Comparison of ENCODE assay signal across 1 cellular context in the genomic region with DNA sequence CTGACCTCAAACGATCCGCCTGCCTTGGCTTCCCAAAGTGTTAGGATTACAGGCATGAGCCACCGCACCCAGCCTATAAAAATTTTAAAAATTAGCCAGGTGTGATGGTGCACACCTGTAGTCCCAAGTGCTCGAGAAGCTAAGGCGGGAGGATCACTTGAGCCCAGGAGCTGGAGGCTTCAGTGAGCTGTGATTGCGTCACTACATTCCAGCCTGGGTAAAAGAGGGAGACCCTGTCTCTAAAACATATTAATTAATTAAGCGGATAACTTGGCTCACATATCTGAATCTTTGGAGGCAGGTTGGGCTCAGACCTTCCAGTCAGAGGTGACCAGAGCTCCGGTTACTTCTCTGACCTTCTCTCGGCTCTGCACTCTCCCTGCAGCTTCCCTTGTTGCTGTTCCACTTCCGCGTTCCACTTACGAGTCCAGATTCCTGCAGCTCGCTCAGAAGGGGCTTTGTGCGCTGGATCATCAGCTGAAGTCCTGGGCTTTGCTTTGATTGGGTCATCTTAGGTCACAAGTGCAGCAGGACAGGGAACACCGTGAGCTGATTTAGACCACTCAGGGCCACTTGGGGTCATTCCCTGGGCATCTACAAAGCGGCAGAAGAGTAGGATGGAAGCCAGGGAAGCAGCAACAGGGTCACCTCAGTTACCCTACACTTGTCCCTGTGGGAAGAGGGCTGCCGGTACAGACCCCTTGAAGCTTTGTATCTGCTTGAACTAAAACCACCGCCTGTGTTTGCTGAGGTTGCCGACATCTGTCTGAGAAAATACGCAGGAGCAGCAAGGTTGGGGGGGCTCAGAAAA.
TF ChIP-seq lines count a peak whose summit lies in the region.

No MANE protein-coding gene starts in this region.

TF ChIP-seq in Ishikawa, 13 proteins besides CTCF, POLR2A, EP300 and RAD21 (continued from another document):
- TF ChIP-seq REST (IDR thresholded peaks at IDR 0.05; ENCODE audit: low read depth): no peak
- TF ChIP-seq EGR1 (IDR thresholded peaks at IDR 0.05): no peak
- peak; percentile 43; the same call in 1 of the 2 replicates for TF ChIP-seq TAF1 (IDR thresholded peaks at IDR 0.05; ENCODE audit: low read depth)
- TF ChIP-seq ZBTB7A (IDR thresholded peaks at IDR 0.05; ENCODE audit: low read depth): no peak
- TF ChIP-seq, protein P1, sequence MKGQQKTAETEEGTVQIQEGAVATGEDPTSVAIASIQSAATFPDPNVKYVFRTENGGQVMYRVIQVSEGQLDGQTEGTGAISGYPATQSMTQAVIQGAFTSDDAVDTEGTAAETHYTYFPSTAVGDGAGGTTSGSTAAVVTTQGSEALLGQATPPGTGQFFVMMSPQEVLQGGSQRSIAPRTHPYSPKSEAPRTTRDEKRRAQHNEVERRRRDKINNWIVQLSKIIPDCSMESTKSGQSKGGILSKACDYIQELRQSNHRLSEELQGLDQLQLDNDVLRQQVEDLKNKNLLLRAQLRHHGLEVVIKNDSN (IDR thresholded peaks at IDR 0.05): peak; percentile 68
- no peak for TF ChIP-seq YY1 (IDR thresholded peaks at IDR 0.05; ENCODE audit: low read depth)
- TF ChIP-seq CEBPB (IDR thresholded peaks at IDR 0.05): peak; percentile 94
- TF ChIP-seq, protein P2, sequence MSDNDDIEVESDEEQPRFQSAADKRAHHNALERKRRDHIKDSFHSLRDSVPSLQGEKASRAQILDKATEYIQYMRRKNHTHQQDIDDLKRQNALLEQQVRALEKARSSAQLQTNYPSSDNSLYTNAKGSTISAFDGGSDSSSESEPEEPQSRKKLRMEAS (IDR thresholded peaks at IDR 0.05): peak; percentile 46; the same call in 1 of the 2 replicates
- TF ChIP-seq TEAD4 (IDR thresholded peaks at IDR 0.05): peak; percentile 93
- TF ChIP-seq CREB1 (IDR thresholded peaks at IDR 0.05; ENCODE audit: low read depth): no peak
TF ChIP-seq in Ishikawa: peak in this region for 7.
